In genomic region chr22:41576877-41577276, GRCh38 we compare ENCODE assay signal across 1 cellular context.
TF ChIP-seq lines count a peak whose summit lies in the region.

No MANE protein-coding gene starts in this region.

TF ChIP-seq in HepG2, 621 proteins besides CTCF, POLR2A, EP300 and RAD21 (continued from another document and continues in another):
- no peak for TF ChIP-seq RFX5 (IDR thresholded peaks at IDR 0.05; ENCODE audit: low read depth, low read length)
- TF ChIP-seq BRF2 (CRISPR knock-in tag; IDR thresholded peaks at IDR 0.05), result no peak
- TF ChIP-seq ISL2 (CRISPR knock-in tag; IDR thresholded peaks at IDR 0.05), result no peak
- no peak for TF ChIP-seq ZNF558 (CRISPR knock-in tag; IDR thresholded peaks at IDR 0.05; ENCODE audit: borderline replicate concordance)
- TF ChIP-seq PBX2 (CRISPR knock-in tag; IDR thresholded peaks at IDR 0.05), result no peak
- TF ChIP-seq U2AF1 (optimal IDR thresholded peaks at IDR 0.05; ENCODE audit: low read depth, low read length), result no peak
- no peak for TF ChIP-seq ZBTB7B (CRISPR knock-in tag; IDR thresholded peaks at IDR 0.05)
- TF ChIP-seq ZNF768 (CRISPR knock-in tag; IDR thresholded peaks at IDR 0.05), result peak; percentile 50; the same call in 1 of the 2 replicates
- no peak; the same call in 1 of the 2 replicates for TF ChIP-seq ELF1 (CRISPR knock-in tag; IDR thresholded peaks at IDR 0.05)
- TF ChIP-seq ZNF569 (CRISPR knock-in tag; IDR thresholded peaks at IDR 0.05; ENCODE audit: borderline replicate concordance), result no peak
- no peak for TF ChIP-seq CHD4 (IDR thresholded peaks at IDR 0.05; ENCODE audit: borderline replicate concordance, low read length)
- no peak for TF ChIP-seq ZUFSP (CRISPR knock-in tag; IDR thresholded peaks at IDR 0.05; ENCODE audit: borderline replicate concordance)
- no peak for TF ChIP-seq FUBP1 (CRISPR knock-in tag; IDR thresholded peaks at IDR 0.05; ENCODE audit: borderline replicate concordance)
- TF ChIP-seq ATF1 (CRISPR knock-in tag; IDR thresholded peaks at IDR 0.05), result no peak
- TF ChIP-seq ZNF839 (CRISPR knock-in tag; IDR thresholded peaks at IDR 0.05; ENCODE audit: borderline replicate concordance), result no peak
- TF ChIP-seq ZNF788 (CRISPR knock-in tag; IDR thresholded peaks at IDR 0.05; ENCODE audit: borderline replicate concordance), result peak; percentile 84; the same call in 1 of the 2 replicates
- TF ChIP-seq NFYC (CRISPR knock-in tag; IDR thresholded peaks at IDR 0.05), result no peak
- no peak for TF ChIP-seq ZNF414 (CRISPR knock-in tag; IDR thresholded peaks at IDR 0.05)
- TF ChIP-seq ZEB1 (IDR thresholded peaks at IDR 0.05; ENCODE audit: insufficient replicate concordance, low read depth), result no peak
- TF ChIP-seq ZNF274 (CRISPR knock-in tag; IDR thresholded peaks at IDR 0.05), result no peak; the same call in 1 of the 2 replicates
- TF ChIP-seq SMAD3 (CRISPR knock-in tag; IDR thresholded peaks at IDR 0.05), result 0 out of 2 replicates have a peak, but pooled peaks have one; percentile 37
- no peak for TF ChIP-seq HMGXB3 (CRISPR knock-in tag; IDR thresholded peaks at IDR 0.05; ENCODE audit: borderline replicate concordance)
- TF ChIP-seq ZSCAN20 (CRISPR knock-in tag; IDR thresholded peaks at IDR 0.05; ENCODE audit: borderline replicate concordance), result no peak
- TF ChIP-seq SMC3 (IDR thresholded peaks at IDR 0.05; ENCODE audit: low read length), result peak; percentile 98
- 0 out of 2 replicates have a peak, but pooled peaks have one; percentile 46 for TF ChIP-seq ZBTB26 (CRISPR knock-in tag; IDR thresholded peaks at IDR 0.05; ENCODE audit: borderline replicate concordance)
- TF ChIP-seq ZNF432 (CRISPR knock-in tag; IDR thresholded peaks at IDR 0.05; ENCODE audit: borderline replicate concordance), result no peak
- 0 out of 2 replicates have a peak, but pooled peaks have one; percentile 53 for TF ChIP-seq PRDM10 (CRISPR knock-in tag; IDR thresholded peaks at IDR 0.05; ENCODE audit: low read depth)
- no peak for TF ChIP-seq FOXP1 (IDR thresholded peaks at IDR 0.05)
- TF ChIP-seq FOXP1 (CRISPR knock-in tag; IDR thresholded peaks at IDR 0.05), result no peak
- TF ChIP-seq MNT (IDR thresholded peaks at IDR 0.05), result no peak
- TF ChIP-seq MAZ (IDR thresholded peaks at IDR 0.05; ENCODE audit: borderline replicate concordance, low read depth, low read length), result 0 out of 2 replicates have a peak, but pooled peaks have one; percentile 29
- peak; percentile 75 for TF ChIP-seq MAZ (CRISPR knock-in tag; IDR thresholded peaks at IDR 0.05; ENCODE audit: low read depth)
- no peak for TF ChIP-seq ZNF337 (CRISPR knock-in tag; IDR thresholded peaks at IDR 0.05; ENCODE audit: borderline replicate concordance, low read depth)
- TF ChIP-seq DDIT3 (CRISPR knock-in tag; IDR thresholded peaks at IDR 0.05), result no peak
- TF ChIP-seq ZSCAN29 (CRISPR knock-in tag; conservative IDR thresholded peaks at IDR 0.05), result no peak
- TF ChIP-seq MYPOP (CRISPR knock-in tag; IDR thresholded peaks at IDR 0.05), result no peak
- no peak for TF ChIP-seq MYNN (CRISPR knock-in tag; IDR thresholded peaks at IDR 0.05; ENCODE audit: low read depth)
- no peak for TF ChIP-seq E2F2 (CRISPR knock-in tag; IDR thresholded peaks at IDR 0.05; ENCODE audit: borderline replicate concordance)
- TF ChIP-seq ZSCAN25 (CRISPR knock-in tag; IDR thresholded peaks at IDR 0.05), result no peak
